Comparison of ENCODE assay signal across 8 cellular contexts in the genomic region with DNA sequence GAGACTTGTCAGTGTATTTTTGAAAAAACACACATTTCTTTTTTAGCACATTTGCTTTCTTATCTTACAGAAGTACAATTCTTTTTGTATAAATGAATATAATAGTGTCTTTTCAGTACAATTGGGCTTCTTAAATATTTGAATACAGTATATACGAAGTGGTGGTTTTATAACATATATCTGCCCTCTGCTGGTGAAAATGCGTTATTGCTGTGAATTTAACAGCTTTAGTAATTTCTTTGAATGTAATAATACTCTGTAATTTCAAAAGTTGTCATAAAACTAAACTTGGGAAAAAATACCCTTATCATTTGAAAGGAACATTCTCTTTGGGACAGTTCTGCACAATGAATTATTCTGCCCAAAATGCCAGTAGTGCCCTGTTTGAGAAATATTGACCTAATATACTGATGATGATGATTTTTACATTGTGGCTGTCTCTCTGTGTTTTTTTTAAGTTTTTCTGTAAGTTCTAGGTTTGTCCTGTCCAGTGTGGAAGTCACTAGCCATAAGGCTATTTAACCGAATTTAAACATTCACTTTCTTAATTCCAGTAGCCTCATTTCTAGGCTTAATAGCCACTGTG. TPM values are rescaled to one million over a fixed set of nuclear protein-coding genes. Genes with fewer than 3 reads are reported as not detected.
DNase-seq lines count a peak whose midpoint lies in the region; ATAC-seq and TF ChIP-seq lines count a peak whose summit lies in the region.

No MANE protein-coding gene starts in this region.

- H2BK15ac ChIP-seq in mesenchymal stem cell (ENCODE audit: low read depth, poor library complexity, severe bottlenecking), result no peak overlapping the region

- H3K27ac ChIP-seq in mesenchymal stem cell (ENCODE audit: low read length, poor library complexity, severe bottlenecking), result no peak overlapping the region

- H3K4me1 ChIP-seq in mesenchymal stem cell (ENCODE audit: control insufficient read depth, insufficient read depth, low read depth, low read length), result no peaks in the 10 kb centered on the region

- no peaks in the 10 kb centered on the region for H3K27me3 Mint-ChIP-seq in chondrocyte (ENCODE audit: low read depth)

- H3K4me3 ChIP-seq in mesenchymal stem cell (ENCODE audit: insufficient read depth in 1 of 2, low read depth in 1 of 2, low read length in 2 of 2), result no peak overlapping the region

- peaks cover 33% of the 10 kb centered on the region for H3K4me1 Mint-ChIP-seq in chondrocyte (ENCODE audit: low read depth)

- H3K4ac ChIP-seq in mesenchymal stem cell (ENCODE audit: low read depth in 1 of 2, low read length in 2 of 2), result no peak overlapping the region

- H3K4me3 Mint-ChIP-seq in chondrocyte (ENCODE audit: unreplicated experiment), result no peak overlapping the region

- peaks cover 14% of the 10 kb centered on the region for H3K79me1 ChIP-seq in mesenchymal stem cell (replicated peaks; ENCODE audit: low read length, poor library complexity, severe bottlenecking)

- no peak overlapping the region for H2AK5ac ChIP-seq in mesenchymal stem cell (ENCODE audit: low read length, severe bottlenecking)

- no peak overlapping the region for H3K23ac ChIP-seq in mesenchymal stem cell (ENCODE audit: low read length in 2 of 2)

- H2AFZ ChIP-seq in mesenchymal stem cell (ENCODE audit: low read depth, low read length), result no peak overlapping the region

- no peak overlapping the region for H3K18ac ChIP-seq in mesenchymal stem cell (ENCODE audit: low read depth in 1 of 2, low read length in 2 of 2)

- no peaks in the 10 kb centered on the region for H3K36me3 ChIP-seq in mesenchymal stem cell (ENCODE audit: control insufficient read depth in 1 of 2, insufficient read depth in 2 of 2, low read depth in 1 of 2, low read length in 2 of 2)

- H3K9me3 ChIP-seq in mesenchymal stem cell (ENCODE audit: control insufficient read depth, low read length), result no peaks in the 10 kb centered on the region

- H3K27me3 ChIP-seq in mesenchymal stem cell (ENCODE audit: control insufficient read depth in 1 of 2, insufficient read depth in 1 of 2, low read length in 2 of 2), result no peaks in the 10 kb centered on the region

- H3K9me3 Mint-ChIP-seq in chondrocyte (ENCODE audit: low read depth), result peaks cover 10% of the 10 kb centered on the region

- WGBS in mesenchymal stem cell, result no CpG with 5 or more reads among the region's 3 CpGs

- peak; percentile 1 for DNase-seq in COLO668 (lab: John Stamatoyannopoulos, UW; ENCODE audit: unreplicated experiment)
- peak; percentile 51 for DNase-seq in NCI-H82 (lab: John Stamatoyannopoulos, UW)
- DNase-seq in chondrocyte (ENCODE audit: low spot score), result no peak
- peak; percentile 52 for DNase-seq in mesenchymal stem cell
- no peak for DNase-seq in islet precursor cell
- DNase-seq in activated gamma-delta T cell treated with Interleukin-2 at 50 U/mL for 16 hours, result no peak
- no peak for DNase-seq in stimulated activated CD4-positive, alpha-beta T cell treated with anti-CD3 and anti-CD28 coated beads, Interleukin-4, amount 100 ng/mL, for 4 hours

- no peak overlapping the region for H4K91ac ChIP-seq in mesenchymal stem cell (ENCODE audit: low read length)

- peak; percentile 97 for TF ChIP-seq CTCF in chondrocyte (IDR thresholded peaks at IDR 0.05)

- no peak overlapping the region for H4K8ac ChIP-seq in mesenchymal stem cell (ENCODE audit: low read length)

- no peak overlapping the region for H2BK120ac ChIP-seq in mesenchymal stem cell (ENCODE audit: low read depth, low read length)

- no peak overlapping the region for H3K27ac Mint-ChIP-seq in chondrocyte (ENCODE audit: unreplicated experiment)

- H3K14ac ChIP-seq in mesenchymal stem cell (ENCODE audit: low read length in 2 of 2), result no peak overlapping the region

- no peak overlapping the region for H3K4me2 ChIP-seq in mesenchymal stem cell (ENCODE audit: low read length, poor library complexity, severe bottlenecking)

- peaks cover 5% of the 10 kb centered on the region for H3K36me3 Mint-ChIP-seq in chondrocyte (ENCODE audit: low read depth)

- no peak overlapping the region for H2BK5ac ChIP-seq in mesenchymal stem cell (ENCODE audit: low read depth, low read length, poor library complexity, severe bottlenecking)

- no peak overlapping the region for H2BK12ac ChIP-seq in mesenchymal stem cell (ENCODE audit: low read length in 2 of 2)

- H3K9ac ChIP-seq in mesenchymal stem cell (ENCODE audit: low read length), result peak overlapping the region; percentile 57

- peak; percentile 45 for ATAC-seq in GM21619 (IDR thresholded peaks at IDR 0.05; ENCODE audit: unreplicated experiment)

RNA-seq across cellular contexts. Expression of gene SMAP1, which starts 19.0 kb away (rescaled TPM):
- 23.8 to 27.2 TPM (median 27.1 TPM) in 3 replicates for total RNA-seq in chondrocyte
- 29.4 TPM for polyA plus RNA-seq in mesenchymal stem cell (2013, experiment 1 of 2)
- 30.5 TPM for polyA plus RNA-seq in mesenchymal stem cell (2013, experiment 2 of 2)

Comparison
In these comparisons a context has a peak if more than half of its experiments do, and no peak if none do; other contexts are left out.
1. DNase-seq: peak in COLO668 (single experiment), NCI-H82 (single experiment) and mesenchymal stem cell (single experiment); none in chondrocyte (single experiment), islet precursor cell (single experiment), activated gamma-delta T cell treated with Interleukin-2 at 50 U/mL for 16 hours (single experiment) and stimulated activated CD4-positive, alpha-beta T cell treated with anti-CD3 and anti-CD28 coated beads, Interleukin-4, amount 100 ng/mL, for 4 hours (0 of 2).